Comparison of ENCODE assay signal across 24 cellular contexts in the genomic region with DNA sequence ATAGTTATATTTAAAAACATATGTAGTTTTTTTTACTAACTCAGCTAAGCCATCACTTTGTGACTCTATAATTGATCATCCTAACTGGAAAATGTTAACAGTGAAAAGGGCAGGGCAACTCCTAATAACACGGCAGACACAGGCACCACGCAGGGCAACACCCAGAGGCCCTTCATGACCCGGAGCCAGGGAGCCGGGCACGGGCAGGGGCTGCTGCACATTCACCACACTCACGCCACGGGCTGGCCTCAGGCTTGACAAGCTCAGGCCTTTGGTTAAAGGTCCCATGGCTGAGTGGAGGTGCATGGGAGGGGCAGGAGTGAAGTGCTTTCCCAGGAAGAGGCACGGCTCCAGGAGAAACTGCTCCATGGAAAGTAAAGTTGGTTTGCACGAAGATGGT.
"Had no signal": no experiment of that assay in that cellular context is flagged by ENCODE, and none has a peak within 500 bp of the region (broad histone marks: within the 10 kb centered on the region; RNA-seq: fewer than 3 reads in every experiment).

No MANE protein-coding gene starts in this region.

- H3K4me1 ChIP-seq: esophagus squamous epithelium, gastrocnemius medialis, heart right ventricle, lower lobe of right lung had no signal

- H3K9me3 Mint-ChIP-seq: dendritic cell treated with granulocyte-macrophage colony-stimulating factor and Interleukin-4, amounts not matched to agents 40 ng/mL and 50 ng/mL, for 4 days; effector memory CD8-positive, alpha-beta T cell; endodermal cell had no signal

- H3K27ac Mint-ChIP-seq: dendritic cell treated with granulocyte-macrophage colony-stimulating factor and Interleukin-4, amounts not matched to agents 40 ng/mL and 50 ng/mL, for 4 days; effector memory CD8-positive, alpha-beta T cell; endodermal cell had no signal

- H3K9me3 ChIP-seq: esophagus squamous epithelium, gastrocnemius medialis, heart right ventricle, lower lobe of right lung had no signal

- H3K27me3 ChIP-seq: gastrocnemius medialis, heart right ventricle had no signal

- H3K27ac ChIP-seq: epithelial cell of prostate, esophagus squamous epithelium, gastrocnemius medialis, heart right ventricle, lower lobe of right lung had no signal

- DNase-seq: cortex of kidney; effector CD8-positive, alpha-beta T cell; effector memory CD8-positive, alpha-beta T cell; endodermal cell; erythroblast; esophagus squamous epithelium; foreskin fibroblast; foreskin melanocyte; gastrocnemius medialis; glutamatergic neuron; head of caudate nucleus; heart right ventricle; hippocampal formation; kidney; kidney glomerular epithelial cell; left colon; left ventricle myocardium superior; lower lobe of right lung; mesenchymal stem cell; midbrain had no signal

- H3K4me3 Mint-ChIP-seq: dendritic cell treated with granulocyte-macrophage colony-stimulating factor and Interleukin-4, amounts not matched to agents 40 ng/mL and 50 ng/mL, for 4 days; effector memory CD8-positive, alpha-beta T cell; endodermal cell had no signal

- ATAC-seq: effector memory CD8-positive, alpha-beta T cell; esophagus mucosa; heart right ventricle; left colon; left lobe of liver had no signal

- H3K4me3 ChIP-seq: esophagus squamous epithelium, gastrocnemius medialis, heart right ventricle, lower lobe of right lung had no signal

- H3K36me3 ChIP-seq: esophagus squamous epithelium, gastrocnemius medialis, heart right ventricle, lower lobe of right lung had no signal
